1 cellular context compared by ENCODE assay signal in the genomic region with DNA sequence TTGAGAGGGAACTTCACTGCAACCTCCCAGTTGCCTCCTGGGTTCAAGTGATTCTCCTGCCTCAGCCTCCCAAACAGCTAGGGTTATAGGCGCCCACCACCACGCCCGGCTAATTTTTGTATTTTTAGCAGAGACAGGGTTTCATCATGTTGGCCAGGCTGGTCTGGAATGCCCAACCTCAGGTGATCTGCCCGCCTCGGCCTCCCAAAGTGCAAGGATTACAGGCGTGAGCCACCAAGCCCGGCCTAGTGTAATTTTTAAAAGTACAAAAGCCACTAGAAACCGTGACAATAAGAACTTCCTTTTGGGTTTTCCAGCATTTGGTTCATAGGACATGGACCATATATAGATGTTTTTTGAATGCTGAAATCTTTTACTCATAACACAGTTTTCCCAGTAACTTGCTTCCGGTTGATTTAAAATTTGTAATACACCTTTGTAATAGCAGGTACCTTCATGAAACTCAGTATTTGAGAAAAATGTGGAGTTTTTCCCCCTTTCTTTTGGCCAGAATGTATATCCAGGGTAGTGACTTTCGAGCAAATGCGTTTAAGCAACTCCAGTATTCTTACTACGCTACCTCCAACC.
A peak's percentile ranks its signal among the peaks of the same experiment; 100 is the strongest.
TF ChIP-seq lines count a peak whose summit lies in the region.

No MANE protein-coding gene starts in this region.

TF ChIP-seq in K562, 482 proteins besides CTCF, POLR2A, EP300 and RAD21 (continued from another document and continues in another):
- TF ChIP-seq, protein P1, sequence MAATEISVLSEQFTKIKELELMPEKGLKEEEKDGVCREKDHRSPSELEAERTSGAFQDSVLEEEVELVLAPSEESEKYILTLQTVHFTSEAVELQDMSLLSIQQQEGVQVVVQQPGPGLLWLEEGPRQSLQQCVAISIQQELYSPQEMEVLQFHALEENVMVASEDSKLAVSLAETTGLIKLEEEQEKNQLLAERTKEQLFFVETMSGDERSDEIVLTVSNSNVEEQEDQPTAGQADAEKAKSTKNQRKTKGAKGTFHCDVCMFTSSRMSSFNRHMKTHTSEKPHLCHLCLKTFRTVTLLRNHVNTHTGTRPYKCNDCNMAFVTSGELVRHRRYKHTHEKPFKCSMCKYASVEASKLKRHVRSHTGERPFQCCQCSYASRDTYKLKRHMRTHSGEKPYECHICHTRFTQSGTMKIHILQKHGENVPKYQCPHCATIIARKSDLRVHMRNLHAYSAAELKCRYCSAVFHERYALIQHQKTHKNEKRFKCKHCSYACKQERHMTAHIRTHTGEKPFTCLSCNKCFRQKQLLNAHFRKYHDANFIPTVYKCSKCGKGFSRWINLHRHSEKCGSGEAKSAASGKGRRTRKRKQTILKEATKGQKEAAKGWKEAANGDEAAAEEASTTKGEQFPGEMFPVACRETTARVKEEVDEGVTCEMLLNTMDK (IDR thresholded peaks at IDR 0.05; ENCODE audit: borderline replicate concordance, insufficient read depth, low read depth, low read length, poor library complexity, severe bottlenecking): no peak
- TF ChIP-seq BRCA1 (IDR thresholded peaks at IDR 0.05): no peak
- no peak for TF ChIP-seq BRCA1 (CRISPR knock-in tag; IDR thresholded peaks at IDR 0.05)
- no peak for TF ChIP-seq CREB1 (IDR thresholded peaks at IDR 0.05)
- TF ChIP-seq CREB1 (CRISPR knock-in tag; IDR thresholded peaks at IDR 0.05): no peak
- no peak for TF ChIP-seq SP1 (CRISPR knock-in tag; IDR thresholded peaks at IDR 0.05)
- TF ChIP-seq, protein P2, sequence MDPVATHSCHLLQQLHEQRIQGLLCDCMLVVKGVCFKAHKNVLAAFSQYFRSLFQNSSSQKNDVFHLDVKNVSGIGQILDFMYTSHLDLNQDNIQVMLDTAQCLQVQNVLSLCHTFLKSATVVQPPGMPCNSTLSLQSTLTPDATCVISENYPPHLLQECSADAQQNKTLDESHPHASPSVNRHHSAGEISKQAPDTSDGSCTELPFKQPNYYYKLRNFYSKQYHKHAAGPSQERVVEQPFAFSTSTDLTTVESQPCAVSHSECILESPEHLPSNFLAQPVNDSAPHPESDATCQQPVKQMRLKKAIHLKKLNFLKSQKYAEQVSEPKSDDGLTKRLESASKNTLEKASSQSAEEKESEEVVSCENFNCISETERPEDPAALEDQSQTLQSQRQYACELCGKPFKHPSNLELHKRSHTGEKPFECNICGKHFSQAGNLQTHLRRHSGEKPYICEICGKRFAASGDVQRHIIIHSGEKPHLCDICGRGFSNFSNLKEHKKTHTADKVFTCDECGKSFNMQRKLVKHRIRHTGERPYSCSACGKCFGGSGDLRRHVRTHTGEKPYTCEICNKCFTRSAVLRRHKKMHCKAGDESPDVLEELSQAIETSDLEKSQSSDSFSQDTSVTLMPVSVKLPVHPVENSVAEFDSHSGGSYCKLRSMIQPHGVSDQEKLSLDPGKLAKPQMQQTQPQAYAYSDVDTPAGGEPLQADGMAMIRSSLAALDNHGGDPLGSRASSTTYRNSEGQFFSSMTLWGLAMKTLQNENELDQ (CRISPR knock-in tag; IDR thresholded peaks at IDR 0.05; ENCODE audit: borderline replicate concordance): no peak
- TF ChIP-seq, protein P3, sequence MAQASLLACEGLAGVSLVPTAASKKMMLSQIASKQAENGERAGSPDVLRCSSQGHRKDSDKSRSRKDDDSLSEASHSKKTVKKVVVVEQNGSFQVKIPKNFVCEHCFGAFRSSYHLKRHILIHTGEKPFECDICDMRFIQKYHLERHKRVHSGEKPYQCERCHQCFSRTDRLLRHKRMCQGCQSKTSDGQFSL (CRISPR knock-in tag; IDR thresholded peaks at IDR 0.05): no peak
- TF ChIP-seq, protein P3 (tag; IDR thresholded peaks at IDR 0.05): 0 out of 4 replicates have a peak, but pooled peaks of 1 of the 2 experiments have one; percentile 51
- no peak for TF ChIP-seq BCL6 (CRISPR knock-in tag; IDR thresholded peaks at IDR 0.05)
- TF ChIP-seq ZC3H4 (CRISPR knock-in tag; IDR thresholded peaks at IDR 0.05; ENCODE audit: borderline replicate concordance): peak; percentile 64; the same call in 1 of the 2 replicates
- TF ChIP-seq ZFX (CRISPR knock-in tag; IDR thresholded peaks at IDR 0.05): peak; percentile 69
- no peak for TF ChIP-seq ZNF197 (CRISPR knock-in tag; IDR thresholded peaks at IDR 0.05; ENCODE audit: low read depth)
- TF ChIP-seq CBFA2T2 (conservative IDR thresholded peaks at IDR 0.05): no peak
- TF ChIP-seq, protein P4, sequence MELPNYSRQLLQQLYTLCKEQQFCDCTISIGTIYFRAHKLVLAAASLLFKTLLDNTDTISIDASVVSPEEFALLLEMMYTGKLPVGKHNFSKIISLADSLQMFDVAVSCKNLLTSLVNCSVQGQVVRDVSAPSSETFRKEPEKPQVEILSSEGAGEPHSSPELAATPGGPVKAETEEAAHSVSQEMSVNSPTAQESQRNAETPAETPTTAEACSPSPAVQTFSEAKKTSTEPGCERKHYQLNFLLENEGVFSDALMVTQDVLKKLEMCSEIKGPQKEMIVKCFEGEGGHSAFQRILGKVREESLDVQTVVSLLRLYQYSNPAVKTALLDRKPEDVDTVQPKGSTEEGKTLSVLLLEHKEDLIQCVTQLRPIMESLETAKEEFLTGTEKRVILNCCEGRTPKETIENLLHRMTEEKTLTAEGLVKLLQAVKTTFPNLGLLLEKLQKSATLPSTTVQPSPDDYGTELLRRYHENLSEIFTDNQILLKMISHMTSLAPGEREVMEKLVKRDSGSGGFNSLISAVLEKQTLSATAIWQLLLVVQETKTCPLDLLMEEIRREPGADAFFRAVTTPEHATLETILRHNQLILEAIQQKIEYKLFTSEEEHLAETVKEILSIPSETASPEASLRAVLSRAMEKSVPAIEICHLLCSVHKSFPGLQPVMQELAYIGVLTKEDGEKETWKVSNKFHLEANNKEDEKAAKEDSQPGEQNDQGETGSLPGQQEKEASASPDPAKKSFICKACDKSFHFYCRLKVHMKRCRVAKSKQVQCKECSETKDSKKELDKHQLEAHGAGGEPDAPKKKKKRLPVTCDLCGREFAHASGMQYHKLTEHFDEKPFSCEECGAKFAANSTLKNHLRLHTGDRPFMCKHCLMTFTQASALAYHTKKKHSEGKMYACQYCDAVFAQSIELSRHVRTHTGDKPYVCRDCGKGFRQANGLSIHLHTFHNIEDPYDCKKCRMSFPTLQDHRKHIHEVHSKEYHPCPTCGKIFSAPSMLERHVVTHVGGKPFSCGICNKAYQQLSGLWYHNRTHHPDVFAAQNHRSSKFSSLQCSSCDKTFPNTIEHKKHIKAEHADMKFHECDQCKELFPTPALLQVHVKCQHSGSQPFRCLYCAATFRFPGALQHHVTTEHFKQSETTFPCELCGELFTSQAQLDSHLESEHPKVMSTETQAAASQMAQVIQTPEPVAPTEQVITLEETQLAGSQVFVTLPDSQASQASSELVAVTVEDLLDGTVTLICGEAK (IDR thresholded peaks at IDR 0.05): peak; percentile 8; the same call in 1 of the 2 replicates
- TF ChIP-seq, protein P4 (CRISPR knock-in tag; IDR thresholded peaks at IDR 0.05): no peak
- no peak for TF ChIP-seq ELF2 (CRISPR knock-in tag; IDR thresholded peaks at IDR 0.05)
- TF ChIP-seq MYNN (IDR thresholded peaks at IDR 0.05): no peak
- no peak for TF ChIP-seq MYNN (CRISPR knock-in tag; IDR thresholded peaks at IDR 0.05)
- TF ChIP-seq BRD4 (IDR thresholded peaks at IDR 0.05): 0 out of 2 replicates have a peak, but pooled peaks have one; percentile 19
- TF ChIP-seq, protein P5, sequence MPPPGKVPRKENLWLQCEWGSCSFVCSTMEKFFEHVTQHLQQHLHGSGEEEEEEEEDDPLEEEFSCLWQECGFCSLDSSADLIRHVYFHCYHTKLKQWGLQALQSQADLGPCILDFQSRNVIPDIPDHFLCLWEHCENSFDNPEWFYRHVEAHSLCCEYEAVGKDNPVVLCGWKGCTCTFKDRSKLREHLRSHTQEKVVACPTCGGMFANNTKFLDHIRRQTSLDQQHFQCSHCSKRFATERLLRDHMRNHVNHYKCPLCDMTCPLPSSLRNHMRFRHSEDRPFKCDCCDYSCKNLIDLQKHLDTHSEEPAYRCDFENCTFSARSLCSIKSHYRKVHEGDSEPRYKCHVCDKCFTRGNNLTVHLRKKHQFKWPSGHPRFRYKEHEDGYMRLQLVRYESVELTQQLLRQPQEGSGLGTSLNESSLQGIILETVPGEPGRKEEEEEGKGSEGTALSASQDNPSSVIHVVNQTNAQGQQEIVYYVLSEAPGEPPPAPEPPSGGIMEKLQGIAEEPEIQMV (tag; conservative IDR thresholded peaks at IDR 0.05; ENCODE audit: low read depth): no peak
- no peak for TF ChIP-seq HDGF (IDR thresholded peaks at IDR 0.05)
- no peak for TF ChIP-seq ZBED1 (IDR thresholded peaks at IDR 0.05)
- TF ChIP-seq ZNF384 (IDR thresholded peaks at IDR 0.05; ENCODE audit: low read depth, low read length): no peak
